ENCODE assay signal across 8 cellular contexts in genomic region chr4:105061136-105061696, GRCh38.
DNase-seq lines count a peak whose midpoint lies in the region; ATAC-seq, FAIRE-seq and TF ChIP-seq lines count a peak whose summit lies in the region.

No MANE protein-coding gene starts in this region.

- H3K36me3 ChIP-seq in endothelial cell of umbilical vein (ENCODE audit: control insufficient read depth in 2 of 2, extremely low read depth in 1 of 2, insufficient read depth in 2 of 2, low read length in 2 of 2) (no peaks in the 10 kb centered on the region), Caco-2 (ENCODE audit: control insufficient read depth, insufficient read depth, low read length) (no peaks in the 10 kb centered on the region)

- H3K79me2 ChIP-seq in endothelial cell of umbilical vein (ENCODE audit: control insufficient read depth, insufficient read depth, low read length), result no peaks in the 10 kb centered on the region

- peak overlapping the region; percentile 74 for H3K27ac Mint-ChIP-seq in T-helper 17 cell
- no peak overlapping the region for H3K27ac Mint-ChIP-seq in glutamatergic neuron (ENCODE audit: unreplicated experiment)
- H3K27ac Mint-ChIP-seq in Caco-2 (ENCODE audit: unreplicated experiment), result no peak overlapping the region

- H3K27me3 ChIP-seq in endothelial cell of umbilical vein (ENCODE audit: control insufficient read depth in 2 of 2, insufficient read depth in 2 of 2, low read length in 2 of 2) (no peaks in the 10 kb centered on the region), Caco-2 (replicated peaks; ENCODE audit: control insufficient read depth, insufficient read depth, low read length) (no peaks in the 10 kb centered on the region; the same call in 1 of the 2 replicates)

- H3K4me3 Mint-ChIP-seq in T-helper 17 cell (peak overlapping the region; percentile 74), glutamatergic neuron (ENCODE audit: unreplicated experiment) (no peak overlapping the region), Caco-2 (ENCODE audit: unreplicated experiment) (no peak overlapping the region)

- peaks cover 1% of the 10 kb centered on the region for H3K9me3 Mint-ChIP-seq in glutamatergic neuron (ENCODE audit: unreplicated experiment)
- no peaks in the 10 kb centered on the region for H3K9me3 Mint-ChIP-seq in Caco-2 (ENCODE audit: unreplicated experiment)

- H3K4me3 ChIP-seq in endothelial cell of umbilical vein (replicated peaks in 1 of 3; ENCODE audit: insufficient read depth in 1 of 3, low read depth in 1 of 3, low read length in 3 of 3), result no peak overlapping the region
- H3K4me3 ChIP-seq in Caco-2 (ENCODE audit: low read depth, low read length), result no peak overlapping the region

- POLR2A ChIA-PET in endothelial cell of umbilical vein (lab: Charles Lee) (no interaction called here), Caco-2 (lab: Charles Lee) (no interaction called here)

- peak; percentile 85 for FAIRE-seq in endothelial cell of umbilical vein (lab: Jason Lieb, UNC)

- H3K4me2 ChIP-seq in endothelial cell of umbilical vein (ENCODE audit: insufficient read depth, low read length), result no peak overlapping the region

- no peak overlapping the region for H3K27ac ChIP-seq in endothelial cell of umbilical vein (ENCODE audit: insufficient read depth, low read depth, low read length)

- H4K20me1 ChIP-seq in endothelial cell of umbilical vein (replicated peaks; ENCODE audit: control insufficient read depth, extremely low read depth, insufficient read depth, low read length), result no peaks in the 10 kb centered on the region

- H3K9me3 ChIP-seq in T-helper 17 cell (ENCODE audit: control insufficient read depth, low read length, poor library complexity, severe bottlenecking) (no peaks in the 10 kb centered on the region), endothelial cell of umbilical vein (replicated peaks; ENCODE audit: control insufficient read depth, insufficient read depth, low read length) (no peaks in the 10 kb centered on the region), Caco-2 (no peaks in the 10 kb centered on the region)

- no peaks in the 10 kb centered on the region for H3K4me1 ChIP-seq in endothelial cell of umbilical vein (ENCODE audit: control insufficient read depth, extremely low read depth, insufficient read depth, low read length)
- no peaks in the 10 kb centered on the region for H3K4me1 ChIP-seq in Caco-2

- H3K36me3 Mint-ChIP-seq in T-helper 17 cell (ENCODE audit: low read depth), result no peaks in the 10 kb centered on the region
- H3K36me3 Mint-ChIP-seq in glutamatergic neuron (ENCODE audit: unreplicated experiment), result no peaks in the 10 kb centered on the region
- no peaks in the 10 kb centered on the region for H3K36me3 Mint-ChIP-seq in Caco-2 (ENCODE audit: insufficient read depth, unreplicated experiment)

- CTCF ChIA-PET in endothelial cell of umbilical vein (lab: Charles Lee) (no interaction called here), Caco-2 (lab: Charles Lee) (no interaction called here)

- intact Hi-C loops in endothelial cell of umbilical vein (cut with micrococcal nuclease) (no loop called here), Caco-2 (cut with micrococcal nuclease; ENCODE audit: unreplicated experiment) (no loop called here)

- DNase-seq in COLO829 (ENCODE audit: low spot score) (peak; percentile 50), T-helper 17 cell (no peak), endothelial cell of umbilical vein (ENCODE audit: low read depth, low spot score) (peak; percentile 83), pons (ENCODE audit: low spot score) (peak; percentile 66), glutamatergic neuron (no peak), Caco-2 (no peak)

- H3K9ac ChIP-seq in endothelial cell of umbilical vein (replicated peaks; ENCODE audit: extremely low read depth, insufficient read depth, low read length), result no peak overlapping the region

- H3K9me1 ChIP-seq in endothelial cell of umbilical vein (replicated peaks; ENCODE audit: control insufficient read depth, extremely low read depth, insufficient read depth, low read length), result no peaks in the 10 kb centered on the region

- BruUV-seq in endothelial cell of umbilical vein (replicated peaks; lab: Mats Ljungman, UMichigan) (no TSS peak), Caco-2 (replicated peaks; lab: Mats Ljungman, UMichigan) (no TSS peak)

- ATAC-seq in GM19467 (IDR thresholded peaks at IDR 0.05; ENCODE audit: unreplicated experiment) (peak; percentile 27), HG03521 (IDR thresholded peaks at IDR 0.05; ENCODE audit: unreplicated experiment) (peak; percentile 26), T-helper 17 cell (peak; percentile 83)

- no peak for TF ChIP-seq POLR2A in endothelial cell of umbilical vein (IDR thresholded peaks at IDR 0.05; ENCODE audit: low read depth, low read length)

- dilution Hi-C loops in endothelial cell of umbilical vein (cut with MboI; ENCODE audit: extremely low pct_ligation_motif_present, low sequenced_read_pairs), result no loop called here

- H3K4me1 Mint-ChIP-seq in T-helper 17 cell (peaks cover 30% of the 10 kb centered on the region), glutamatergic neuron (ENCODE audit: low read depth, unreplicated experiment) (no peaks in the 10 kb centered on the region), Caco-2 (ENCODE audit: low read depth, unreplicated experiment) (peaks cover 6% of the 10 kb centered on the region)

- H3K27me3 Mint-ChIP-seq in T-helper 17 cell (no peaks in the 10 kb centered on the region), glutamatergic neuron (ENCODE audit: unreplicated experiment) (no peaks in the 10 kb centered on the region), Caco-2 (ENCODE audit: insufficient read depth, unreplicated experiment) (no peaks in the 10 kb centered on the region)

- no peak for TF ChIP-seq CTCF in endothelial cell of umbilical vein (IDR thresholded peaks at IDR 0.05; ENCODE audit: extremely low read depth in 1 of 2, insufficient read depth in 1 of 2, low read depth in 1 of 2, low read length in 2 of 2)
- TF ChIP-seq CTCF in glutamatergic neuron (IDR thresholded peaks at IDR 0.05; ENCODE audit: partially characterized antibody, unreplicated experiment), result no peak
- no peak for TF ChIP-seq CTCF in Caco-2 (IDR thresholded peaks at IDR 0.05; ENCODE audit: insufficient read depth in 1 of 2, low read depth in 1 of 2, low read length in 1 of 2, severe bottlenecking in 1 of 2, unreplicated experiment in 1 of 2)

- H2AFZ ChIP-seq in endothelial cell of umbilical vein (ENCODE audit: low read depth, low read length), result no peak overlapping the region

TF ChIP-seq in endothelial cell of umbilical vein, 7 proteins besides CTCF, POLR2A, EP300 and RAD21:
- TF ChIP-seq GATA2 (IDR thresholded peaks at IDR 0.05; ENCODE audit: insufficient read depth, insufficient read length, low read depth, low read length) (peak; percentile 20), JUN (IDR thresholded peaks at IDR 0.05; ENCODE audit: borderline replicate concordance, insufficient read depth, insufficient read length, low read depth) (peak; percentile 26), FOS (IDR thresholded peaks at IDR 0.05; ENCODE audit: borderline replicate concordance, insufficient read depth, low read length) (peak; percentile 39), POLR2AphosphoS5 (IDR thresholded peaks at IDR 0.05; ENCODE audit: insufficient read depth, low read depth, low read length) (no peak), MAX (IDR thresholded peaks at IDR 0.05; ENCODE audit: insufficient read depth, insufficient read length) (no peak), EZH2 (IDR thresholded peaks at IDR 0.05; ENCODE audit: borderline replicate concordance, low read depth, low read length, severe bottlenecking) (no peak)

Comparison
In these comparisons a context has a peak if more than half of its experiments do, and no peak if none do; other contexts are left out.
1. DNase-seq: peak in COLO829 (single experiment), endothelial cell of umbilical vein (single experiment) and pons (single experiment); none in T-helper 17 cell (0 of 3), glutamatergic neuron (single experiment) and Caco-2 (0 of 2).
2. ATAC-seq: peak in every context shown above with its lines; median percentile 83 in T-helper 17 cell; 27 in GM19467; 26 in HG03521.